Comparison of ENCODE assay signal across 8 cellular contexts in the genomic region with DNA sequence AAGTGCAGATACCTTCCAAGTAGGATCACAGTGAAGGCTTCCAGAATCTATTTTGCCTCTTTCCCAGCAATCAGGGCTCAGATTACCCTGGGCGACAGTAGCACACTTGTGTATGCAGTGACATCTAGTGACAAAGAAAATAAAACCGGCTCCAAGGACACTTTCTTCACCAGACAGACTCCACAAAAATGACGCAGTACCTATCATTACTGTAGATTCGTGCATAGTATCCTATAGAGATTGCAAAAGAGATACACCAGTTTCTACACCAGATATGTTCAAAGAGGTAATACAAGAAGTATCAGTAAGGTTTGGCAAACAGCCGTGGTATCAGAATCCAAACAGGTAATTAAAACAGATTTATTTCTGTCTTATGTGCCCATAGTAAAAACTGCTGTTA.
A peak's percentile ranks its signal among the peaks of the same experiment; 100 is the strongest.
DNase-seq lines count a peak whose midpoint lies in the region; ATAC-seq and TF ChIP-seq lines count a peak whose summit lies in the region.

No MANE protein-coding gene starts in this region.

- H3K4me3 Mint-ChIP-seq in brain (peak overlapping the region in 1 of 5 experiments; percentile 22), type B pancreatic cell (no peak overlapping the region)

- peaks cover 50% of the 10 kb centered on the region for H3K4me1 Mint-ChIP-seq in brain
- H3K4me1 Mint-ChIP-seq in type B pancreatic cell (ENCODE audit: unreplicated experiment), result peaks cover 19% of the 10 kb centered on the region

- TF ChIP-seq CTCF in GM12872 (IDR thresholded peaks at IDR 0.05; ENCODE audit: insufficient read depth, low read depth, low read length) (peak; percentile 56), brain (conservative IDR thresholded peaks at IDR 0.05) (peak; percentile 80 to 81), type B pancreatic cell (conservative IDR thresholded peaks at IDR 0.05) (peak; percentile 77)

- H3K36me3 Mint-ChIP-seq in brain (no peaks in the 10 kb centered on the region), type B pancreatic cell (no peaks in the 10 kb centered on the region)

- DNase-seq in HK-2 (ENCODE audit: unreplicated experiment), result peak; percentile 49
- DNase-seq in NCI-H524 treated with DMSO at 0.1 percent for 48 hours (lab: John Stamatoyannopoulos, UW), result peak; percentile 84
- DNase-seq in islet precursor cell, result peak; percentile 87
- no peak for DNase-seq in type B pancreatic cell (ENCODE audit: extremely low spot score, unreplicated experiment)
- no peak for DNase-seq in activated CD4-positive, alpha-beta T cell treated with anti-CD3 and anti-CD28 coated beads for 1 hour

- H3K27ac Mint-ChIP-seq in brain (peak overlapping the region in 4 of 5 experiments; percentile 12 to 79 (median 36)), type B pancreatic cell (no peak overlapping the region)

- no peak for ATAC-seq in HG02678 (IDR thresholded peaks at IDR 0.05; ENCODE audit: unreplicated experiment)

- H3K9me3 Mint-ChIP-seq in brain, result peaks cover 0 to 4% (median 0%) of the 10 kb centered on the region in 5 experiments
- H3K9me3 Mint-ChIP-seq in type B pancreatic cell, result no peaks in the 10 kb centered on the region

- peaks cover 9% of the 10 kb centered on the region for H3K27me3 Mint-ChIP-seq in brain
- H3K27me3 Mint-ChIP-seq in type B pancreatic cell, result peaks cover 14% of the 10 kb centered on the region

Comparison
In these comparisons a context has a peak if more than half of its experiments do, and no peak if none do; other contexts are left out.
1. DNase-seq: peak in HK-2 (single experiment), NCI-H524 treated with DMSO at 0.1 percent for 48 hours (single experiment) and islet precursor cell (single experiment); none in type B pancreatic cell (single experiment) and activated CD4-positive, alpha-beta T cell treated with anti-CD3 and anti-CD28 coated beads for 1 hour (single experiment).
2. Peak in every context shown above with its lines, with median percentiles within 50 percentile points of each other: CTCF ChIP-seq.